In the genomic region with DNA sequence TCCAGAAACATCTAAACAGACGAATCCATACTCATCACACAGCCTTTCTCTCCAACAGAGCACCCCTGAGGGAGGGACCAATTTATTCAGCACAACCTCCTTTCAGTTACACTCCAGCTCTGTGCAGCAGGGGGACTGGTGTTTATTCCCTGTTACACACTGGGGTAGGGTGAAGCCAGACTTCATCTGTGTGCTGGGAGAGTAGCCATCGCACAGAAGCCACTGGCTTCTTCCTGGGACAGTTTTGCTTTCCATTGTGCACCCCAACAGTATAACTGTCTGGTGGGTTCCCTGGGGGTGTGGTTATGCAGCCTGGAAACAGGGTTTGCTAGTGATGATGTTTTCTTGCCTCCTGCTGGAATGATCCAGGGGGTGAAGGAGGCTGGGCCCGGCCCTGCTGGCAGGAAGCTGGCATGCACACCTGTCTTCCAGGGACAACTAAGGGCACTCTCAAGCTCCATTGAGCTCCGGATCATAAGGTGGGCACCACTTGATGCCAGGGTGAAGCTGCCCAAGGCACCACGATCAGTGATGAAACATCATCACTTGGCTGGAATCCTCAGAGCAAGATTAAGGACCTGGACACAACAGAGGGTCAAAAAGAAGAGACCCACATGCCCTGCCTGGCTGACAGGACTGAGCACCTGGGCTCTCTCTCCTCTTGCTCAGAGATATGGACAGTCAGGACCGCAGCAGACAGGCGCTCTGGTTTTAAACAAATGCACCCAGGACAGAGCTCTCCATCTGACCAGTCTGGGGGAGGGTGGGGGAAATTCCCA, we compare ENCODE assay signal across 19 cellular contexts.
A peak's percentile ranks its signal among the peaks of the same experiment; 100 is the strongest.
DNase-seq lines count a peak whose midpoint lies in the region; ATAC-seq, FAIRE-seq and TF ChIP-seq lines count a peak whose summit lies in the region.
"Had no signal": no experiment of that assay in that cellular context is flagged by ENCODE, and none has a peak within 500 bp of the region (broad histone marks: within the 10 kb centered on the region; RNA-seq: fewer than 3 reads in every experiment).

No MANE protein-coding gene starts in this region.

- H3K56ac ChIP-seq in H1 (replicated peaks; ENCODE audit: insufficient read length, low read depth, low read length) = no peak overlapping the region

- H2BK120ac ChIP-seq in H1 (replicated peaks; ENCODE audit: low read depth, low read length) = no peak overlapping the region

- H3K27ac ChIP-seq in right atrium auricular region = no peak overlapping the region
- no peak overlapping the region for H3K27ac ChIP-seq in H1 (ENCODE audit: low read depth, low read length)
- H3K27ac ChIP-seq in osteoblast (ENCODE audit: low read depth, low read length) = no peak overlapping the region
- no peak overlapping the region for H3K27ac ChIP-seq in smooth muscle cell (ENCODE audit: low read depth)
- H3K27ac ChIP-seq: BLaER1, GM23248 had no signal

- H3K4me2 ChIP-seq in H1 (ENCODE audit: insufficient read depth in 1 of 2, low read depth in 2 of 2, low read length in 2 of 2) (no peak overlapping the region), osteoblast (ENCODE audit: insufficient read depth, low read length) (no peak overlapping the region), smooth muscle cell (no peak overlapping the region)
- H3K4me2 ChIP-seq: BLaER1 had no signal

- no peaks in the 10 kb centered on the region for H3K23me2 ChIP-seq in H1 (ENCODE audit: low read depth, low read length)

- H3K4me3 ChIP-seq in right atrium auricular region (no peak overlapping the region), H1 (ENCODE audit: extremely low read depth in 1 of 4, insufficient read depth in 2 of 4, low read depth in 3 of 4, low read length in 4 of 4) (no peak overlapping the region), osteoblast (ENCODE audit: insufficient read depth, low read length) (no peak overlapping the region), smooth muscle cell (no peak overlapping the region)
- H3K4me3 ChIP-seq: BLaER1, GM12878, GM23248 had no signal

- CTCF ChIA-PET in H1 (lab: Charles Lee; ENCODE audit: partially characterized antibody) = interaction anchor here (0.6 to 2.2 kb wide), 7 partner anchors 9 to 218 kb away, joined by 3 to 6 read pairs (median 4); no protein-coding TSS in a partner anchor

- H3K18ac ChIP-seq in H1 (ENCODE audit: extremely low read depth, low read length) = no peak overlapping the region

- DNase-seq in right atrium auricular region (ENCODE audit: low spot score) = peak; percentile 46
- no peak for DNase-seq in left cardiac atrium
- DNase-seq in H1 (ENCODE audit: low read depth in 1 of 2, low spot score in 2 of 2) = peak in 1 of 2 experiments; percentile 24
- DNase-seq in osteoblast (ENCODE audit: insufficient read length, low spot score, missing footprints) = peak; percentile 17
- no peak for DNase-seq in stimulated activated CD4-positive, alpha-beta T cell treated with anti-CD3 and anti-CD28 coated beads, Interleukin-4, amount 100 ng/mL, for 24 hours
- DNase-seq in smooth muscle cell (lab: John Stamatoyannopoulos, UW; ENCODE audit: unreplicated experiment) = no peak
- DNase-seq: Calu3; CD4-positive, alpha-beta memory T cell; EL; GM23248; KBM-7; NCI-H1694 treated with DMSO at 0.1 percent for 48 hours; NCI-H748 treated with DMSO at 0.1 percent for 48 hours; PC-3; RPMI8226; SIG-M5 had no signal

- TF ChIP-seq CTCF in right atrium auricular region (IDR thresholded peaks at IDR 0.05) = no peak
- no peak for TF ChIP-seq CTCF in H1 (IDR thresholded peaks at IDR 0.05; ENCODE audit: control extremely low read depth in 1 of 3, insufficient read depth in 1 of 3, low read depth in 1 of 3, low read length in 3 of 3)
- TF ChIP-seq CTCF in osteoblast (IDR thresholded peaks at IDR 0.05; ENCODE audit: extremely low read depth, low read depth, low read length) = no peak
- TF ChIP-seq CTCF in smooth muscle cell (IDR thresholded peaks at IDR 0.05; ENCODE audit: borderline replicate concordance, insufficient read depth, poor library complexity, severe bottlenecking) = no peak

- no peaks in the 10 kb centered on the region for H3K4me1 ChIP-seq in right atrium auricular region
- 0 out of 7 replicates have a peak, but pooled peaks cover 0 to 2% (median 0%) of the 10 kb centered on the region in 4 experiments for H3K4me1 ChIP-seq in H1 (replicated peaks in 1 of 4; ENCODE audit: control insufficient read depth in 3 of 4, insufficient read depth in 4 of 4, low read length in 3 of 4)
- no peaks in the 10 kb centered on the region for H3K4me1 ChIP-seq in osteoblast (ENCODE audit: insufficient read depth, low read length)
- H3K4me1 ChIP-seq in smooth muscle cell (ENCODE audit: low read depth) = peaks cover 4% of the 10 kb centered on the region
- H3K4me1 ChIP-seq: BLaER1 had no signal

- H2BK12ac ChIP-seq in H1 (ENCODE audit: low read depth, low read length) = no peak overlapping the region

- TF ChIP-seq RAD21 in H1 (IDR thresholded peaks at IDR 0.05 in 1 of 2, conservative IDR thresholded peaks at IDR 0.05 in 1 of 2; ENCODE audit: low read depth in 2 of 2, low read length in 2 of 2) = no peak

- H3K9ac ChIP-seq in H1 (replicated peaks in 1 of 4; ENCODE audit: extremely low read depth in 1 of 4, low read depth in 3 of 4, low read length in 3 of 4) = no peak overlapping the region
- no peak overlapping the region for H3K9ac ChIP-seq in smooth muscle cell (ENCODE audit: low read depth)
- H3K9ac ChIP-seq: BLaER1, GM23248 had no signal

- H2AFZ ChIP-seq in H1 (ENCODE audit: low read length) (no peak overlapping the region), osteoblast (ENCODE audit: low read length) (no peak overlapping the region), smooth muscle cell (ENCODE audit: low read depth) (no peak overlapping the region)
- H2AFZ ChIP-seq: GM23248 had no signal

- POLR2A ChIA-PET in H1 (lab: Charles Lee; ENCODE audit: partially characterized antibody) = no interaction called here

- no peak for FAIRE-seq in H1 (lab: Jason Lieb, UNC)
- FAIRE-seq: GM12878 had no signal

- no peak overlapping the region for H3K14ac ChIP-seq in H1 (ENCODE audit: insufficient read length)

- H3K36me3 ChIP-seq in right atrium auricular region = no peaks in the 10 kb centered on the region
- H3K36me3 ChIP-seq in H1 (ENCODE audit: control insufficient read depth in 2 of 4, insufficient read depth in 4 of 4, low read length in 3 of 4) = no peaks in the 10 kb centered on the region
- no peaks in the 10 kb centered on the region for H3K36me3 ChIP-seq in osteoblast (ENCODE audit: insufficient read depth, low read length)
- no peaks in the 10 kb centered on the region for H3K36me3 ChIP-seq in smooth muscle cell (ENCODE audit: low read depth)
- H3K36me3 ChIP-seq: BLaER1 had no signal

- intact Hi-C loops in left cardiac atrium (cut with DNase I) = no loop called here

- no peak overlapping the region for H4K91ac ChIP-seq in H1 (replicated peaks; ENCODE audit: insufficient read length, low read length)

- H4K20me1 ChIP-seq in H1 (replicated peaks in 1 of 2; ENCODE audit: control insufficient read depth in 1 of 2, insufficient read depth in 2 of 2, low read length in 2 of 2) (no peaks in the 10 kb centered on the region), osteoblast (ENCODE audit: insufficient read depth, low read length) (no peaks in the 10 kb centered on the region), smooth muscle cell (ENCODE audit: low read depth) (no peaks in the 10 kb centered on the region)
- H4K20me1 ChIP-seq: BLaER1 had no signal

- no peaks in the 10 kb centered on the region for H3K9me3 ChIP-seq in right atrium auricular region
- H3K9me3 ChIP-seq in H1 (ENCODE audit: insufficient read depth in 2 of 2, low read depth in 1 of 2, low read length in 1 of 2) = no peaks in the 10 kb centered on the region
- no peaks in the 10 kb centered on the region for H3K9me3 ChIP-seq in osteoblast (ENCODE audit: low read depth, low read length)
- no peaks in the 10 kb centered on the region for H3K9me3 ChIP-seq in smooth muscle cell (replicated peaks; ENCODE audit: low read depth)
- H3K9me3 ChIP-seq: BLaER1 had no signal

- 84% methylated on average over 7 of the region's 7 CpGs; no CpG with 5 or more reads in 1 of the 2 experiments for WGBS in H1 (ENCODE audit: extremely low coverage in 1 of 2, insufficient coverage in 1 of 2, insufficient read length in 1 of 2, insufficient replicate concordance in 2 of 2, low coverage in 1 of 2, low lambda C conversion rate in 2 of 2, missing lambda C conversion rate in 1 of 2), 2 experiments
- WGBS in smooth muscle cell (ENCODE audit: low lambda C conversion rate) = 90% methylated on average over 7 of the region's 7 CpGs

- H2AK5ac ChIP-seq in H1 (ENCODE audit: low read depth, low read length) = 0 out of 2 replicates have a peak overlapping the region, but pooled peaks have one; percentile 75

- no peak overlapping the region for H2BK5ac ChIP-seq in H1 (ENCODE audit: low read depth, low read length)

- TF ChIP-seq EP300 in H1 (IDR thresholded peaks at IDR 0.05; ENCODE audit: borderline replicate concordance in 1 of 2, low read depth in 2 of 2, low read length in 2 of 2) = no peak

- no peak overlapping the region for H2BK15ac ChIP-seq in H1 (ENCODE audit: low read length)

- no peak for ATAC-seq in left cardiac atrium
- ATAC-seq in HG03442 (IDR thresholded peaks at IDR 0.05; ENCODE audit: unreplicated experiment) = no peak
- ATAC-seq: GM12878, PC-3 had no signal

- no peak overlapping the region for H2BK20ac ChIP-seq in H1 (ENCODE audit: low read length)

- no peak overlapping the region for H4K8ac ChIP-seq in H1 (ENCODE audit: extremely low read depth, insufficient read depth, low read length)

- H3K79me2 ChIP-seq in H1 (ENCODE audit: control insufficient read depth in 1 of 2, insufficient read depth in 2 of 2, low read length in 2 of 2) (no peaks in the 10 kb centered on the region), osteoblast (ENCODE audit: insufficient read depth, low read length) (no peaks in the 10 kb centered on the region), smooth muscle cell (ENCODE audit: low read depth) (no peaks in the 10 kb centered on the region)

- no peaks in the 10 kb centered on the region for H3F3A ChIP-seq in smooth muscle cell (ENCODE audit: low read depth)

- no peak overlapping the region for H3K4ac ChIP-seq in H1 (replicated peaks; ENCODE audit: insufficient read length, low read depth, low read length)

- H3K79me1 ChIP-seq in H1 (ENCODE audit: low read depth, low read length) = no peaks in the 10 kb centered on the region

- H3K27me3 ChIP-seq in right atrium auricular region = no peaks in the 10 kb centered on the region
- H3K27me3 ChIP-seq in H1 (replicated peaks in 1 of 4; ENCODE audit: control insufficient read depth in 3 of 4, extremely low read depth in 1 of 4, insufficient read depth in 3 of 4, low read length in 3 of 4) = no peaks in the 10 kb centered on the region
- H3K27me3 ChIP-seq in osteoblast (ENCODE audit: insufficient read depth, low read length) = no peaks in the 10 kb centered on the region
- no peaks in the 10 kb centered on the region for H3K27me3 ChIP-seq in smooth muscle cell (ENCODE audit: low read depth)
- H3K27me3 ChIP-seq: BLaER1 had no signal

- no peak overlapping the region for H4K5ac ChIP-seq in H1 (ENCODE audit: insufficient read length, low read depth, low read length)

- no peak for TF ChIP-seq POLR2A in H1 (IDR thresholded peaks at IDR 0.05; ENCODE audit: control extremely low read depth in 1 of 2, low read depth in 2 of 2, low read length in 2 of 2)

- no peak overlapping the region for H3K23ac ChIP-seq in H1 (ENCODE audit: insufficient read length)

TF ChIP-seq in H1, 55 proteins besides CTCF, POLR2A, EP300 and RAD21:
- no peak for TF ChIP-seq CTBP2 (IDR thresholded peaks at IDR 0.05; ENCODE audit: borderline replicate concordance, insufficient read depth, insufficient read length, low read length)
TF ChIP-seq in H1: peak in this region for 0.

Comparison
In these comparisons a context has a peak if more than half of its experiments do, and no peak if none do; other contexts are left out.
1. DNase-seq: peak in right atrium auricular region (single experiment) and osteoblast (single experiment); none in left cardiac atrium (single experiment), stimulated activated CD4-positive, alpha-beta T cell treated with anti-CD3 and anti-CD28 coated beads, Interleukin-4, amount 100 ng/mL, for 24 hours (single experiment) and smooth muscle cell (single experiment).